Comparison of ENCODE assay signal across 8 cellular contexts in the genomic region with DNA sequence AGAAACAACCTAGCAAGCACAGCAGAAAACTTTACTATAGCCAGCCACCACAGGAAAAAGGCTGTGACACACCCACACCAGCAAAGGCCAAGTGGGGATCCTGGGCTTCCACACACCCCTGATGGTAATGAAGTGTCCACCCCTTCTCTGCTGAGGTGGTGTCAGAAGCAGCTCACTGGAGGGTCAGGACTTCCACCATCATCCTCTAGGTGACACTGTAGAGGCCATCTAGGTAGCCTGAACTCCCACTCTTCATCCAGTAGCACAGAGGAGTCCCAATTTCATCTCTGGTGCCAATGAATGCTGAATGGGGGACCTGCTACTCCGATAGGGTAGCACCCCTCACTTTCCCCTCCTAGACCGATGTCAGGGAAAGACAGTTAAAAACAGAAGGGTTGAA.
DNase-seq lines count a peak whose midpoint lies in the region; ATAC-seq and TF ChIP-seq lines count a peak whose summit lies in the region.

No MANE protein-coding gene starts in this region.

- CTCF ChIA-PET in HEK293 (lab: Yijun Ruan, JAX): interaction anchor here (0.6 to 1.6 kb wide), 11 partner anchors 12 to 987 kb away, joined by 3 to 9 read pairs (median 3); no protein-coding TSS in a partner anchor

- peaks cover 14% of the 10 kb centered on the region for H3K9me3 Mint-ChIP-seq in natural killer cell treated with Interleukin-12 subunit alpha and Interleukin-12 subunit beta and Interleukin-15 and Interleukin-18, amount 100 ng/mL, for 72 hours

- TF ChIP-seq EP300 in stomach (IDR thresholded peaks at IDR 0.05) (no peak), sigmoid colon (IDR thresholded peaks at IDR 0.05) (no peak), gastroesophageal sphincter (IDR thresholded peaks at IDR 0.05) (no peak)

- TF ChIP-seq CTCF in HEK293 (tag by site-specific recombination; IDR thresholded peaks at IDR 0.05) (peak; percentile 35; the same call in 1 of the 2 replicates), LNCaP clone FGC (IDR thresholded peaks at IDR 0.05; ENCODE audit: control insufficient read depth, extremely low read depth, insufficient read depth) (peak; percentile 60), choroid plexus epithelial cell (conservative IDR thresholded peaks at IDR 0.05; ENCODE audit: low read depth, low read length) (peak; percentile 66), stomach (IDR thresholded peaks at IDR 0.05) (peak in 4 of 7 experiments; percentile 13 to 30 (median 22)), sigmoid colon (IDR thresholded peaks at IDR 0.05) (no peak), gastroesophageal sphincter (IDR thresholded peaks at IDR 0.05) (no peak)

- peak; percentile 88 for ATAC-seq in GM18499 (IDR thresholded peaks at IDR 0.05; ENCODE audit: insufficient read depth, unreplicated experiment)
- no peak for ATAC-seq in natural killer cell treated with Interleukin-12 subunit alpha and Interleukin-12 subunit beta and Interleukin-15 and Interleukin-18, amount 100 ng/mL, for 72 hours
- ATAC-seq in gastroesophageal sphincter: no peak

- no peaks in the 10 kb centered on the region for H3K27me3 ChIP-seq in stomach
- H3K27me3 ChIP-seq in sigmoid colon: no peaks in the 10 kb centered on the region
- no peaks in the 10 kb centered on the region for H3K27me3 ChIP-seq in gastroesophageal sphincter

- H3K27me3 Mint-ChIP-seq in natural killer cell treated with Interleukin-12 subunit alpha and Interleukin-12 subunit beta and Interleukin-15 and Interleukin-18, amount 100 ng/mL, for 72 hours: no peaks in the 10 kb centered on the region

- H3K9me3 ChIP-seq in HEK293 (ENCODE audit: control insufficient read depth, insufficient read depth, low read depth, low read length) (no peaks in the 10 kb centered on the region), stomach (no peaks in the 10 kb centered on the region), sigmoid colon (no peaks in the 10 kb centered on the region), gastroesophageal sphincter (no peaks in the 10 kb centered on the region)

- H3K4me1 ChIP-seq in HEK293 (ENCODE audit: control insufficient read depth, insufficient read depth, low read length) (peaks cover 3% of the 10 kb centered on the region; the same call in 1 of the 2 replicates), stomach (no peaks in the 10 kb centered on the region), sigmoid colon (no peaks in the 10 kb centered on the region), gastroesophageal sphincter (no peaks in the 10 kb centered on the region)

- H3K27ac ChIP-seq in HEK293 (ENCODE audit: extremely low read depth, low read depth, low read length) (no peak overlapping the region), stomach (no peak overlapping the region), sigmoid colon (no peak overlapping the region), gastroesophageal sphincter (no peak overlapping the region)

- no peaks in the 10 kb centered on the region for H3K36me3 Mint-ChIP-seq in natural killer cell treated with Interleukin-12 subunit alpha and Interleukin-12 subunit beta and Interleukin-15 and Interleukin-18, amount 100 ng/mL, for 72 hours

- no peak overlapping the region for H3K27ac Mint-ChIP-seq in natural killer cell treated with Interleukin-12 subunit alpha and Interleukin-12 subunit beta and Interleukin-15 and Interleukin-18, amount 100 ng/mL, for 72 hours

- H3K36me3 ChIP-seq in HEK293 (ENCODE audit: control insufficient read depth in 2 of 2, insufficient read depth in 1 of 2, low read length in 2 of 2) (no peaks in the 10 kb centered on the region), stomach (no peaks in the 10 kb centered on the region), sigmoid colon (no peaks in the 10 kb centered on the region), gastroesophageal sphincter (no peaks in the 10 kb centered on the region)

- no peak overlapping the region for H3K4me3 ChIP-seq in HEK293 (ENCODE audit: low read depth, low read length)
- H3K4me3 ChIP-seq in LNCaP clone FGC (ENCODE audit: low read depth, low read length): no peak overlapping the region
- no peak overlapping the region for H3K4me3 ChIP-seq in choroid plexus epithelial cell (ENCODE audit: low read depth, low read length)
- H3K4me3 ChIP-seq in stomach: no peak overlapping the region
- no peak overlapping the region for H3K4me3 ChIP-seq in sigmoid colon
- no peak overlapping the region for H3K4me3 ChIP-seq in gastroesophageal sphincter

- DNase-seq in LNCaP clone FGC (ENCODE audit: low read depth): peak; percentile 1
- DNase-seq in choroid plexus epithelial cell (ENCODE audit: low read depth): peak; percentile 38
- no peak for DNase-seq in stomach
- no peak for DNase-seq in sigmoid colon
- DNase-seq in natural killer cell treated with Interleukin-12 subunit alpha and Interleukin-12 subunit beta and Interleukin-15 and Interleukin-18, amount 100 ng/mL, for 72 hours (ENCODE audit: low spot score): no peak

- TF ChIP-seq POLR2A in stomach (IDR thresholded peaks at IDR 0.05) (no peak), sigmoid colon (IDR thresholded peaks at IDR 0.05) (no peak), gastroesophageal sphincter (IDR thresholded peaks at IDR 0.05) (no peak)

- 76 to 86% (median 85%) methylated on average over 2 of the region's 2 CpGs for WGBS in stomach, 5 donors
- 64 to 68% methylated on average over 2 of the region's 2 CpGs for WGBS in sigmoid colon, 2 donors
- WGBS in gastroesophageal sphincter (ENCODE audit: low coverage in 1 of 2), 2 donors: 86% methylated on average over 2 of the region's 2 CpGs; no CpG with 5 or more reads in 1 of the 2 donors

- no peak overlapping the region for H3K4me3 Mint-ChIP-seq in natural killer cell treated with Interleukin-12 subunit alpha and Interleukin-12 subunit beta and Interleukin-15 and Interleukin-18, amount 100 ng/mL, for 72 hours

- intact Hi-C loops in stomach (cut with DNase I; ENCODE audit: low total_unique reads): no loop called here
- intact Hi-C loops in sigmoid colon (cut with DNase I): no loop called here

- POLR2A ChIA-PET in HEK293 (lab: Yijun Ruan, JAX): no interaction called here

- H3K4me1 Mint-ChIP-seq in natural killer cell treated with Interleukin-12 subunit alpha and Interleukin-12 subunit beta and Interleukin-15 and Interleukin-18, amount 100 ng/mL, for 72 hours (ENCODE audit: low read depth in 2 of 2): no peaks in the 10 kb centered on the region

TF ChIP-seq in HEK293, 187 proteins besides CTCF, POLR2A, EP300 and RAD21:
- no peak for TF ChIP-seq ZNF133 (tag by site-specific recombination; IDR thresholded peaks at IDR 0.05)
- TF ChIP-seq ZBTB20 (tag by site-specific recombination; IDR thresholded peaks at IDR 0.05): no peak
- TF ChIP-seq ZNF514 (tag by site-specific recombination; IDR thresholded peaks at IDR 0.05): no peak
- TF ChIP-seq, protein P1, sequence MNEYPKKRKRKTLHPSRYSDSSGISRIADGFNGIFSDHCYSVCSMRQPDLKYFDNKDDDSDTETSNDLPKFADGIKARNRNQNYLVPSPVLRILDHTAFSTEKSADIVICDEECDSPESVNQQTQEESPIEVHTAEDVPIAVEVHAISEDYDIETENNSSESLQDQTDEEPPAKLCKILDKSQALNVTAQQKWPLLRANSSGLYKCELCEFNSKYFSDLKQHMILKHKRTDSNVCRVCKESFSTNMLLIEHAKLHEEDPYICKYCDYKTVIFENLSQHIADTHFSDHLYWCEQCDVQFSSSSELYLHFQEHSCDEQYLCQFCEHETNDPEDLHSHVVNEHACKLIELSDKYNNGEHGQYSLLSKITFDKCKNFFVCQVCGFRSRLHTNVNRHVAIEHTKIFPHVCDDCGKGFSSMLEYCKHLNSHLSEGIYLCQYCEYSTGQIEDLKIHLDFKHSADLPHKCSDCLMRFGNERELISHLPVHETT (tag by site-specific recombination; IDR thresholded peaks at IDR 0.05): no peak
- TF ChIP-seq ZBTB21 (tag by site-specific recombination; IDR thresholded peaks at IDR 0.05): no peak
- TF ChIP-seq, protein P2, sequence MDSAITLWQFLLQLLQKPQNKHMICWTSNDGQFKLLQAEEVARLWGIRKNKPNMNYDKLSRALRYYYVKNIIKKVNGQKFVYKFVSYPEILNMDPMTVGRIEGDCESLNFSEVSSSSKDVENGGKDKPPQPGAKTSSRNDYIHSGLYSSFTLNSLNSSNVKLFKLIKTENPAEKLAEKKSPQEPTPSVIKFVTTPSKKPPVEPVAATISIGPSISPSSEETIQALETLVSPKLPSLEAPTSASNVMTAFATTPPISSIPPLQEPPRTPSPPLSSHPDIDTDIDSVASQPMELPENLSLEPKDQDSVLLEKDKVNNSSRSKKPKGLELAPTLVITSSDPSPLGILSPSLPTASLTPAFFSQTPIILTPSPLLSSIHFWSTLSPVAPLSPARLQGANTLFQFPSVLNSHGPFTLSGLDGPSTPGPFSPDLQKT (IDR thresholded peaks at IDR 0.05; ENCODE audit: borderline replicate concordance, low read depth, low read length): no peak
- no peak for TF ChIP-seq OVOL3 (tag by site-specific recombination; IDR thresholded peaks at IDR 0.05)
- TF ChIP-seq ZNF585B (tag by site-specific recombination; IDR thresholded peaks at IDR 0.05): no peak
- TF ChIP-seq, protein P3, sequence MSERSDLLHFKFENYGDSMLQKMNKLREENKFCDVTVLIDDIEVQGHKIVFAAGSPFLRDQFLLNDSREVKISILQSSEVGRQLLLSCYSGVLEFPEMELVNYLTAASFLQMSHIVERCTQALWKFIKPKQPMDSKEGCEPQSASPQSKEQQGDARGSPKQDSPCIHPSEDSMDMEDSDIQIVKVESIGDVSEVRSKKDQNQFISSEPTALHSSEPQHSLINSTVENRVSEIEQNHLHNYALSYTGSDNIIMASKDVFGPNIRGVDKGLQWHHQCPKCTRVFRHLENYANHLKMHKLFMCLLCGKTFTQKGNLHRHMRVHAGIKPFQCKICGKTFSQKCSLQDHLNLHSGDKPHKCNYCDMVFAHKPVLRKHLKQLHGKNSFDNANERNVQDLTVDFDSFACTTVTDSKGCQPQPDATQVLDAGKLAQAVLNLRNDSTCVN (tag by site-specific recombination; optimal IDR thresholded peaks at IDR 0.05): no peak
- no peak for TF ChIP-seq ZNF2 (tag by site-specific recombination; IDR thresholded peaks at IDR 0.05)

Comparison
In these comparisons a context has a peak if more than half of its experiments do, and no peak if none do; other contexts are left out.
1. CTCF ChIP-seq: peak in HEK293 (single experiment), LNCaP clone FGC (single experiment), choroid plexus epithelial cell (single experiment) and stomach (4 of 7); none in sigmoid colon (0 of 4) and gastroesophageal sphincter (0 of 4).
2. DNase-seq: peak in LNCaP clone FGC (single experiment) and choroid plexus epithelial cell (single experiment); none in stomach (single experiment), sigmoid colon (single experiment) and natural killer cell treated with Interleukin-12 subunit alpha and Interleukin-12 subunit beta and Interleukin-15 and Interleukin-18, amount 100 ng/mL, for 72 hours (single experiment).